ENCODE assay signal across 8 cellular contexts in genomic region chr12:133080619-133081407, GRCh38. TPM values are rescaled to one million over a fixed set of nuclear protein-coding genes. Genes with fewer than 3 reads are reported as not detected.
A peak's percentile ranks its signal among the peaks of the same experiment; 100 is the strongest.
DNase-seq lines count a peak whose midpoint lies in the region; ATAC-seq and TF ChIP-seq lines count a peak whose summit lies in the region.

Gene ZNF140, plus strand, starts transcription at chr12:133080923. Its CDS starts 398 bp downstream, at chr12:133081321.

- H3K4me1 ChIP-seq in right cardiac atrium (ENCODE audit: control insufficient read depth, insufficient read depth, low read length) (no peaks in the 10 kb centered on the region), vagina (peaks cover 12% of the 10 kb centered on the region)

- H3K27me3 ChIP-seq in right cardiac atrium (ENCODE audit: control insufficient read depth, insufficient read depth) (no peaks in the 10 kb centered on the region), vagina (no peaks in the 10 kb centered on the region)

- DNase-seq in NCI-H1105 treated with DMSO at 0.1 percent for 48 hours (lab: John Stamatoyannopoulos, UW) (peak; percentile 99), T follicular helper cell (ENCODE audit: low read depth) (peak; percentile 91), anterior cingulate cortex (lab: John Stamatoyannopoulos, UW) (peak; percentile 93 to 100 (median 98)), right cardiac atrium (peak; percentile 97 to 99 (median 98)), pulmonary artery endothelial cell (ENCODE audit: low read depth, low spot score) (peak; percentile 93), vagina (ENCODE audit: extremely low spot score in 2 of 2) (peak in 1 of 2 donors; percentile 95)

- TF ChIP-seq POLR2A in vagina (IDR thresholded peaks at IDR 0.05) = no peak

- ATAC-seq in HG02610 (IDR thresholded peaks at IDR 0.05; ENCODE audit: unreplicated experiment) = peak; percentile 73
- ATAC-seq in right cardiac atrium = peak; percentile 91 to 95

- intact Hi-C loops in right cardiac atrium (cut with DNase I) (loop anchor here in 2 of 4 donors (5.0 kb wide), 2 partner anchors 44 to 46 kb away; partner anchors contain the start of gene ZNF84 (in 1 of the 2)), vagina (cut with DNase I) (loop anchor here (1.0 to 5.0 kb wide), 2 partner anchors 51 to 100 kb away; partner anchors contain the start of genes ZNF10, ZNF268 and ZNF891)

- peak within 1 kb of the TSS; percentile 66 for H3K4me3 ChIP-seq in right cardiac atrium (ENCODE audit: low read length)
- peak within 1 kb of the TSS; percentile 75 to 80 for H3K4me3 ChIP-seq in vagina

- H3K27ac ChIP-seq in right cardiac atrium (ENCODE audit: low read length) (peak within 1 kb of the TSS; percentile 100), vagina (peak within 1 kb of the TSS; percentile 97)

- TF ChIP-seq CTCF in GM12873 (IDR thresholded peaks at IDR 0.05; ENCODE audit: insufficient read depth, low read depth, low read length, missing control alignments) (peak; percentile 34), vagina (IDR thresholded peaks at IDR 0.05) (peak in 1 of 3 experiments; percentile 17)

- H3K36me3 ChIP-seq in vagina = peaks cover 17 to 45% of the 10 kb centered on the region in 2 donors

- peaks cover 13% of the 10 kb centered on the region for H3K9me3 ChIP-seq in right cardiac atrium (ENCODE audit: control insufficient read depth, low read length)
- peaks cover 60% of the 10 kb centered on the region for H3K9me3 ChIP-seq in vagina

- under 1% methylated on average over 60 of the region's 60 CpGs for WGBS in right cardiac atrium

RNA-seq across cellular contexts. Expression of gene ZNF140, which starts in this region (rescaled TPM):
- total RNA-seq in right cardiac atrium = 10 to 100 TPM in 2 of 4 donors, 1 to 10 TPM in 2; 8.5 to 10.7 (median 10.0) TPM
- polyA plus RNA-seq in right cardiac atrium = 10.3 TPM
- total RNA-seq in pulmonary artery endothelial cell = 37.3 and 38.0 TPM in 2 replicates
- 9.3 TPM for total RNA-seq in vagina
